Comparison of ENCODE assay signal across 1 cellular context in genomic region chr15:82918607-82919230, GRCh38.
TF ChIP-seq lines count a peak whose summit lies in the region.

No MANE protein-coding gene starts in this region.

TF ChIP-seq in SK-N-SH, 30 proteins besides CTCF, POLR2A, EP300 and RAD21 (continued from another document):
- no peak for TF ChIP-seq REST (IDR thresholded peaks at IDR 0.05; ENCODE audit: low read depth, low read length)
- no peak for TF ChIP-seq USF1 (IDR thresholded peaks at IDR 0.05; ENCODE audit: borderline replicate concordance, low read depth)
- no peak for TF ChIP-seq FOSL2 (IDR thresholded peaks at IDR 0.05; ENCODE audit: borderline replicate concordance, low read depth)
- no peak for TF ChIP-seq YY1 (IDR thresholded peaks at IDR 0.05; ENCODE audit: low read depth)
- no peak for TF ChIP-seq GABPA (IDR thresholded peaks at IDR 0.05; ENCODE audit: low read depth)
- TF ChIP-seq MEF2A (IDR thresholded peaks at IDR 0.05; ENCODE audit: borderline replicate concordance, low read depth) = no peak
